ENCODE assay signal across 8 cellular contexts in genomic region chr3:121660356-121661171, GRCh38. TPM values are rescaled to one million over a fixed set of nuclear protein-coding genes. Genes with fewer than 3 reads are reported as not detected.
DNase-seq lines count a peak whose midpoint lies in the region; ATAC-seq and TF ChIP-seq lines count a peak whose summit lies in the region.

Gene HCLS1, minus strand, starts transcription at chr3:121660903. Its CDS starts 2,556 bp downstream, at chr3:121658347.

- no peaks in the 10 kb centered on the region for H3K36me3 Mint-ChIP-seq in Calu3 (ENCODE audit: insufficient read depth, unreplicated experiment)

- H3K36me3 ChIP-seq in MM.1S (replicated peaks; ENCODE audit: insufficient read depth, low read length), result peaks cover 11% of the 10 kb centered on the region; the same call in 1 of the 2 replicates

- no peaks in the 10 kb centered on the region for H3K9me2 ChIP-seq in MM.1S (replicated peaks; ENCODE audit: insufficient read depth, low read length)

- H3K27me3 Mint-ChIP-seq in Calu3 (ENCODE audit: unreplicated experiment), result no peaks in the 10 kb centered on the region

- TF ChIP-seq CTCF in MM.1S (IDR thresholded peaks at IDR 0.05; ENCODE audit: low read length) (0 out of 2 replicates have a peak, but pooled peaks have one; percentile 5), Calu3 (IDR thresholded peaks at IDR 0.05; ENCODE audit: unreplicated experiment) (no peak)

- H3K4me2 ChIP-seq in MM.1S (ENCODE audit: low read depth, low read length), result peak within 1 kb of the TSS; percentile 83

- peak within 1 kb of the TSS; percentile 92 for H3K9ac ChIP-seq in MM.1S (ENCODE audit: low read length)

- H2AFZ ChIP-seq in MM.1S (ENCODE audit: low read length), result peak within 1 kb of the TSS; percentile 55

- CTCF ChIA-PET in Calu3 (lab: Charles Lee), result no interaction called here

- no peak within 1 kb of the TSS for H3K27ac Mint-ChIP-seq in Calu3 (ENCODE audit: unreplicated experiment)

- H3K4me3 ChIP-seq in MM.1S (ENCODE audit: low read length), result peak within 1 kb of the TSS; percentile 74
- peak within 1 kb of the TSS in 6 of 7 experiments; percentile 19 to 37 (median 30) for H3K4me3 ChIP-seq in skin epidermis

- peak within 1 kb of the TSS; percentile 95 for H3K27ac ChIP-seq in MM.1S (ENCODE audit: low read length)
- H3K27ac ChIP-seq in skin epidermis, result peak within 1 kb of the TSS in 20 of 21 experiments; percentile 43 to 92 (median 75)

- no peaks in the 10 kb centered on the region for H4K20me1 ChIP-seq in MM.1S (ENCODE audit: insufficient read depth, low read length)

- DNase-seq in ELR (ENCODE audit: low read depth) (peak; percentile 41), MM.1S (peak; percentile 88), fibroblast of peridontal ligament (ENCODE audit: extremely low read depth) (peak; percentile 13), Calu3 (no peak), SK-N-DZ (ENCODE audit: low spot score) (no peak)
- DNase-seq in activated CD8-positive, alpha-beta memory T cell treated with anti-CD3 and anti-CD28 coated beads, Interleukin-2, amount 50 U/mL, for 24 hours (ENCODE audit: extremely low read depth), result peak; percentile 33

- peaks cover 49% of the 10 kb centered on the region for H3K4me1 ChIP-seq in MM.1S (ENCODE audit: low read length)

- H3K9me3 ChIP-seq in MM.1S (replicated peaks; ENCODE audit: insufficient read depth, low read length), result no peaks in the 10 kb centered on the region

- H3K79me2 ChIP-seq in MM.1S (ENCODE audit: low read length), result peaks cover 48% of the 10 kb centered on the region

- no peaks in the 10 kb centered on the region for H3K27me3 ChIP-seq in MM.1S (replicated peaks; ENCODE audit: insufficient read depth, low read length)

- no peak within 1 kb of the TSS for H3K4me3 Mint-ChIP-seq in Calu3 (ENCODE audit: low read depth, unreplicated experiment)

- intact Hi-C loops in Calu3 (cut with micrococcal nuclease; ENCODE audit: unreplicated experiment), result no loop called here

- H3F3A ChIP-seq in MM.1S (ENCODE audit: insufficient read depth, low read length), result peaks cover 35% of the 10 kb centered on the region

- no peaks in the 10 kb centered on the region for H3K9me3 Mint-ChIP-seq in Calu3 (ENCODE audit: low read depth, unreplicated experiment)

- H3K4me1 Mint-ChIP-seq in Calu3 (ENCODE audit: low read depth, unreplicated experiment), result no peaks in the 10 kb centered on the region

- ATAC-seq in GM21576 (IDR thresholded peaks at IDR 0.05; ENCODE audit: unreplicated experiment), result peak; percentile 77

- no TSS peak for BruUV-seq in Calu3 (replicated peaks; lab: Mats Ljungman, UMichigan)

RNA-seq across cellular contexts. Expression of gene HCLS1, which starts in this region (rescaled TPM):
- 1.2 and 2.5 TPM in 2 replicates for total RNA-seq in Calu3 (2022)
- polyA plus RNA-seq in SK-N-DZ (2014; cell fraction: cytosol; rRNA removed), result not detected in 2 replicates
- polyA plus RNA-seq in SK-N-DZ (2014; cell fraction: nucleus; rRNA removed), result 0.05 and 0.97 TPM in 2 replicates

Comparison
In these comparisons a context has a peak if more than half of its experiments do, and no peak if none do; other contexts are left out.
1. DNase-seq: peak in ELR (single experiment), MM.1S (single experiment), activated CD8-positive, alpha-beta memory T cell treated with anti-CD3 and anti-CD28 coated beads, Interleukin-2, amount 50 U/mL, for 24 hours (single experiment) and fibroblast of peridontal ligament (single experiment); none in Calu3 (single experiment) and SK-N-DZ (single experiment).